ENCODE assay signal across 4 cellular contexts in the genomic region with DNA sequence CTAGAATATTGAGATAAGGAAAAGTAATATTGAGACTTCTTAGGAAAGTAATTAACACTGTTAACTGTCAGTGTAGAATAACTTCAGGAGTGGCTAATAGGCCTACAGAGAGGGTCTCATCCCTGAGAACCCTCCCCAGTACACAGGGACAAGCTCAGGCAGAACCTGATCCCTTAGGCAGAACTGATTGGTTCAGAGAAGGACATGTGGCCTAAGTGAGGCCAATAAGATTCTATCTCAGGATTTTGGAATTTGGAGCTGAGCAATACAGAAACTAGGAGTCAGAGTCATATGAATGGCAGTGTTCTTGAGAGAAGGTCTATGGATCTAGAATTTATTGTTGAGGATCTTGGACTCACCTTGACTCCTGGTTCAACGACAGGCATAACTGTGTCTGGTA.
TF ChIP-seq lines count a peak whose summit lies in the region.

No MANE protein-coding gene starts in this region.

TF ChIP-seq in A549, 52 proteins besides CTCF, POLR2A, EP300 and RAD21:
- peak; percentile 42 for TF ChIP-seq USF2 (IDR thresholded peaks at IDR 0.05)
- TF ChIP-seq FOSB (CRISPR knock-in tag; IDR thresholded peaks at IDR 0.05): no peak

TF ChIP-seq in IMR-90, 13 proteins besides CTCF, POLR2A, EP300 and RAD21:
- TF ChIP-seq BHLHE40 (IDR thresholded peaks at IDR 0.05; ENCODE audit: low read depth, low read length) (no peak), NFE2L2 (IDR thresholded peaks at IDR 0.05; ENCODE audit: low read depth, low read length) (no peak), MAZ (IDR thresholded peaks at IDR 0.05; ENCODE audit: borderline replicate concordance, low read depth, low read length) (no peak), USF2 (IDR thresholded peaks at IDR 0.05; ENCODE audit: low read depth, low read length) (peak; percentile 30; the same call in 1 of the 2 replicates), RFX5 (IDR thresholded peaks at IDR 0.05; ENCODE audit: low read depth, low read length) (no peak), MXI1 (IDR thresholded peaks at IDR 0.05; ENCODE audit: borderline replicate concordance, low read depth, low read length) (no peak), MAFK (IDR thresholded peaks at IDR 0.05; ENCODE audit: low read depth, low read length) (no peak)

TF ChIP-seq in K562, 482 proteins besides CTCF, POLR2A, EP300 and RAD21:
- no peak for TF ChIP-seq CEBPZ (IDR thresholded peaks at IDR 0.05; ENCODE audit: borderline replicate concordance, low read depth, low read length)
- TF ChIP-seq WHSC1 (IDR thresholded peaks at IDR 0.05; ENCODE audit: low read length): no peak
- TF ChIP-seq ELF2 (CRISPR knock-in tag; IDR thresholded peaks at IDR 0.05): no peak
- TF ChIP-seq, protein P1, sequence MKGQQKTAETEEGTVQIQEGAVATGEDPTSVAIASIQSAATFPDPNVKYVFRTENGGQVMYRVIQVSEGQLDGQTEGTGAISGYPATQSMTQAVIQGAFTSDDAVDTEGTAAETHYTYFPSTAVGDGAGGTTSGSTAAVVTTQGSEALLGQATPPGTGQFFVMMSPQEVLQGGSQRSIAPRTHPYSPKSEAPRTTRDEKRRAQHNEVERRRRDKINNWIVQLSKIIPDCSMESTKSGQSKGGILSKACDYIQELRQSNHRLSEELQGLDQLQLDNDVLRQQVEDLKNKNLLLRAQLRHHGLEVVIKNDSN (CRISPR knock-in tag; IDR thresholded peaks at IDR 0.05): peak; percentile 63
- no peak for TF ChIP-seq C11orf30 (IDR thresholded peaks at IDR 0.05; ENCODE audit: low read depth)
- TF ChIP-seq RAD51 (IDR thresholded peaks at IDR 0.05; ENCODE audit: borderline replicate concordance, low read depth): peak; percentile 45; the same call in 1 of the 2 replicates
- no peak for TF ChIP-seq GTF2E2 (tag; IDR thresholded peaks at IDR 0.05)
- peak; percentile 66 for TF ChIP-seq USF2 (CRISPR knock-in tag; IDR thresholded peaks at IDR 0.05)

TF ChIP-seq in neural cell, 6 proteins besides CTCF, POLR2A, EP300 and RAD21:
- no peak for TF ChIP-seq POLR2AphosphoS5 (IDR thresholded peaks at IDR 0.05)
- no peak for TF ChIP-seq SMC3 (conservative IDR thresholded peaks at IDR 0.05; ENCODE audit: poor library complexity)
- no peak for TF ChIP-seq MXI1 (conservative IDR thresholded peaks at IDR 0.05; ENCODE audit: poor library complexity, severe bottlenecking)
- TF ChIP-seq TAF1 (IDR thresholded peaks at IDR 0.05; ENCODE audit: low read depth): no peak
- TF ChIP-seq REST (IDR thresholded peaks at IDR 0.05; ENCODE audit: borderline replicate concordance): no peak
- no peak for TF ChIP-seq EZH2 (IDR thresholded peaks at IDR 0.05; ENCODE audit: borderline replicate concordance, insufficient read depth, low read length, poor library complexity, severe bottlenecking)
